15 cellular contexts compared by ENCODE assay signal in genomic region chr17:43010667-43011308, GRCh38. TPM values are rescaled to one million over a fixed set of nuclear protein-coding genes. Genes with fewer than 3 reads are reported as not detected.
A peak's percentile ranks its signal among the peaks of the same experiment; 100 is the strongest.
DNase-seq lines count a peak whose midpoint lies in the region; ATAC-seq and TF ChIP-seq lines count a peak whose summit lies in the region.
"Had no signal": no experiment of that assay in that cellular context is flagged by ENCODE, and none has a peak within 500 bp of the region (broad histone marks: within the 10 kb centered on the region; RNA-seq: fewer than 3 reads in every experiment).

No MANE protein-coding gene starts in this region.

- TF ChIP-seq CTCF in right atrium auricular region (IDR thresholded peaks at IDR 0.05) (no peak), type B pancreatic cell (conservative IDR thresholded peaks at IDR 0.05) (no peak), ascending aorta (IDR thresholded peaks at IDR 0.05) (no peak)

- H3K27ac ChIP-seq in right atrium auricular region (peak overlapping the region; percentile 35 to 56), ascending aorta (no peak overlapping the region)

- no peak overlapping the region for H3K4me3 ChIP-seq in right atrium auricular region
- no peak overlapping the region for H3K4me3 ChIP-seq in ascending aorta
- H3K4me3 ChIP-seq: lung had no signal

- intact Hi-C loops in left cardiac atrium (cut with DNase I), result no loop called here
- intact Hi-C loops in ascending aorta (cut with DNase I), result no loop called here

- H3K36me3 ChIP-seq in right atrium auricular region (peaks cover 11% of the 10 kb centered on the region), ascending aorta (peaks cover 19 to 21% of the 10 kb centered on the region in 2 donors)

- ATAC-seq in left cardiac atrium, result no peak
- no peak for ATAC-seq in activated T-helper 17 cell treated with anti-CD3 and anti-CD28 coated beads, Interleukin-2, amount 50 U/mL, for 72 hours (replicated peaks)
- ATAC-seq in left lobe of liver, result peak; percentile 32
- ATAC-seq: activated CD4-positive, CD25-positive, alpha-beta regulatory T cell treated with anti-CD3 and anti-CD28 coated beads, Interleukin-2, amount 50 U/mL, for 24 hours had no signal

- DNase-seq in right atrium auricular region (ENCODE audit: low spot score), result no peak
- DNase-seq in left cardiac atrium, result no peak
- no peak for DNase-seq in left lobe of liver (ENCODE audit: low spot score)
- DNase-seq in type B pancreatic cell (ENCODE audit: extremely low spot score, unreplicated experiment), result no peak
- DNase-seq in NAMALWA (ENCODE audit: low spot score), result no peak
- DNase-seq in NOMO-1 treated with DMSO at 0.1 percent for 48 hours (lab: John Stamatoyannopoulos, UW; ENCODE audit: unreplicated experiment), result no peak
- no peak for DNase-seq in ascending aorta (ENCODE audit: low spot score in 2 of 2)
- DNase-seq: AML-193; DMS79 treated with DMSO at 0.1 percent for 48 hours; NCI-H2029 treated with DMSO at 0.1 percent for 48 hours; NK-92 treated with Interleukin-12 subunit alpha and Interleukin-12 subunit beta, amount 100 ng/mL, for 24 hours had no signal

- H3K27me3 ChIP-seq in right atrium auricular region, result no peaks in the 10 kb centered on the region
- no peaks in the 10 kb centered on the region for H3K27me3 ChIP-seq in ascending aorta

- peaks cover 5% of the 10 kb centered on the region for H3K4me1 Mint-ChIP-seq in activated T-helper 17 cell treated with anti-CD3 and anti-CD28 coated beads, Interleukin-2, amount 50 U/mL, for 72 hours
- H3K4me1 Mint-ChIP-seq in type B pancreatic cell (ENCODE audit: unreplicated experiment), result peaks cover 20% of the 10 kb centered on the region

- peaks cover 50% of the 10 kb centered on the region for H3K36me3 Mint-ChIP-seq in activated T-helper 17 cell treated with anti-CD3 and anti-CD28 coated beads, Interleukin-2, amount 50 U/mL, for 72 hours (ENCODE audit: low read depth)
- peaks cover 7% of the 10 kb centered on the region for H3K36me3 Mint-ChIP-seq in type B pancreatic cell

- H3K9me3 ChIP-seq in right atrium auricular region, result no peaks in the 10 kb centered on the region
- H3K9me3 ChIP-seq in ascending aorta, result no peaks in the 10 kb centered on the region

- H3K27me3 Mint-ChIP-seq in activated T-helper 17 cell treated with anti-CD3 and anti-CD28 coated beads, Interleukin-2, amount 50 U/mL, for 72 hours, result no peaks in the 10 kb centered on the region
- no peaks in the 10 kb centered on the region for H3K27me3 Mint-ChIP-seq in type B pancreatic cell
- H3K27me3 Mint-ChIP-seq: IgD-negative memory B cell had no signal

- no peak overlapping the region for H3K4me3 Mint-ChIP-seq in activated T-helper 17 cell treated with anti-CD3 and anti-CD28 coated beads, Interleukin-2, amount 50 U/mL, for 72 hours
- no peak overlapping the region for H3K4me3 Mint-ChIP-seq in type B pancreatic cell

- H3K27ac Mint-ChIP-seq in activated T-helper 17 cell treated with anti-CD3 and anti-CD28 coated beads, Interleukin-2, amount 50 U/mL, for 72 hours, result peak overlapping the region; percentile 9
- H3K27ac Mint-ChIP-seq in type B pancreatic cell, result peak overlapping the region; percentile 80
- H3K27ac Mint-ChIP-seq: IgD-negative memory B cell had no signal

- H3K4me1 ChIP-seq in right atrium auricular region, result peaks cover 0 to 71% of the 10 kb centered on the region in 2 donors
- H3K4me1 ChIP-seq in ascending aorta, result peaks cover 0 to 6% of the 10 kb centered on the region in 2 donors

- H3K9me3 Mint-ChIP-seq in activated T-helper 17 cell treated with anti-CD3 and anti-CD28 coated beads, Interleukin-2, amount 50 U/mL, for 72 hours, result no peaks in the 10 kb centered on the region
- H3K9me3 Mint-ChIP-seq in type B pancreatic cell, result no peaks in the 10 kb centered on the region
- H3K9me3 Mint-ChIP-seq: IgD-negative memory B cell had no signal

RNA-seq across cellular contexts. Expression of gene IFI35, which starts 4.2 kb away (rescaled TPM):
- total RNA-seq in right atrium auricular region (10 to 100 TPM; 11.4 to 19.0 TPM), left cardiac atrium (10 to 100 TPM; 19.4 to 23.7 TPM), left lobe of liver (13.7 TPM), type B pancreatic cell (ENCODE audit: low replicate concordance) (6.6 and 8.8 TPM in 2 replicates), ascending aorta (45.2 TPM)
- 10 to 100 TPM; 38.4 to 45.4 TPM for total RNA-seq in activated T-helper 17 cell treated with anti-CD3 and anti-CD28 coated beads, Interleukin-2, amount 50 U/mL, for 72 hours

RNA-seq across cellular contexts. Expression of gene VAT1, which starts 11.4 kb away (rescaled TPM):
- 10 to 100 TPM; 51.4 to 99.8 TPM for total RNA-seq in right atrium auricular region
- 100 to 1,000 TPM; 115 to 118 TPM for total RNA-seq in left cardiac atrium
- total RNA-seq in activated T-helper 17 cell treated with anti-CD3 and anti-CD28 coated beads, Interleukin-2, amount 50 U/mL, for 72 hours, result 10 to 100 TPM; 30.9 to 36.5 TPM
- 41.5 TPM for total RNA-seq in left lobe of liver
- total RNA-seq in type B pancreatic cell (ENCODE audit: low replicate concordance), result 167 and 274 TPM in 2 replicates
- 296 TPM for total RNA-seq in ascending aorta

RNA-seq across cellular contexts. Expression of gene RPL27, which starts 12.6 kb away (rescaled TPM):
- total RNA-seq in right atrium auricular region (1,000 to 10,000 TPM in 1 of 2 donors, 100 to 1,000 TPM in 1; 551 to 1,071 TPM), left cardiac atrium (100 to 1,000 TPM; 722 to 820 TPM), left lobe of liver (293 TPM), type B pancreatic cell (ENCODE audit: low replicate concordance) (1,148 and 1,194 TPM in 2 replicates), ascending aorta (417 TPM)
- 1,000 to 10,000 TPM; 1,154 to 1,186 TPM for total RNA-seq in activated T-helper 17 cell treated with anti-CD3 and anti-CD28 coated beads, Interleukin-2, amount 50 U/mL, for 72 hours

RNA-seq across cellular contexts. Expression of gene RND2, which starts 14.2 kb away (rescaled TPM):
- total RNA-seq in right atrium auricular region (1 to 10 TPM in 1 of 2 donors, under 1 TPM in 1; 0.63 to 3.5 TPM), left cardiac atrium (1 to 10 TPM; 1.6 to 1.8 TPM), left lobe of liver (3.6 TPM), type B pancreatic cell (ENCODE audit: low replicate concordance) (3.3 and 7.1 TPM in 2 replicates), ascending aorta (7.3 TPM)
- not detected for total RNA-seq in activated T-helper 17 cell treated with anti-CD3 and anti-CD28 coated beads, Interleukin-2, amount 50 U/mL, for 72 hours

RNA-seq across cellular contexts. Expression of gene RUNDC1, which starts 30.4 kb away (rescaled TPM):
- total RNA-seq in right atrium auricular region (10 to 100 TPM in 1 of 2 donors, 1 to 10 TPM in 1; 9.9 to 11.1 TPM), left cardiac atrium (10 to 100 TPM in 1 of 2 donors, 1 to 10 TPM in 1; 9.3 to 14.5 TPM), left lobe of liver (5.3 TPM), type B pancreatic cell (ENCODE audit: low replicate concordance) (18.2 and 19.7 TPM in 2 replicates), ascending aorta (10.2 TPM)
- total RNA-seq in activated T-helper 17 cell treated with anti-CD3 and anti-CD28 coated beads, Interleukin-2, amount 50 U/mL, for 72 hours, result 10 to 100 TPM; 15.7 to 21.9 TPM

Comparison
In these comparisons a context has a peak if more than half of its experiments do, and no peak if none do; other contexts are left out.
1. H3K27ac ChIP-seq: peak in right atrium auricular region (2 of 2); none in ascending aorta (0 of 2).